ENCODE assay signal across 31 cellular contexts in the genomic region with DNA sequence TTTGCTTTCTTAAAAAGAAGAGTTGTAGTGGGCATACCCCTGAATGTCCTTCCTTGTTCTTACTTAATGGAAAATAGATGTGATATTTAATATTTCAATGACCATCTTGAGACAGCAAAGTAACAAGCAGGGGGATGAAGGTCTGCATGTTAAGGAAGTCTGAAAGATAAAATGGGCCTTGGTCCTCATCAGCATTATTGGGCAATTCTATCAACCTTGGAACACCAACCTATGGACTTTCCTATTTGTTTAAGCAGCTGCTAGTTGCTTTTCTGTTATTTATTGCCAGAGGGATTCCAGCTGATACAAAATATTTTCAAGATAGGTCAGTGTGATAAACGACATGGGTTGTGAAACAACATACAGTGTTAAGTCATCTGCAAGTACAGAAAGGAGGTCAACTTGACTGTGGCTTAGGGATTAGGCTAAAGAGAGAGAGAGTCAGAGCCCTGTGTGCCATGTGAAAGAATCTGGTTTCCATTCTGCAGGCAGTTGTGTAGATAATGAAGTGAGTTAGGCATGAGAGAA. TPM values are rescaled to one million over a fixed set of nuclear protein-coding genes. Genes with fewer than 3 reads are reported as not detected.
A peak's percentile ranks its signal among the peaks of the same experiment; 100 is the strongest.
DNase-seq lines count a peak whose midpoint lies in the region; ATAC-seq, FAIRE-seq and TF ChIP-seq lines count a peak whose summit lies in the region.
"Had no signal": no experiment of that assay in that cellular context is flagged by ENCODE, and none has a peak within 500 bp of the region (broad histone marks: within the 10 kb centered on the region; RNA-seq: fewer than 3 reads in every experiment).

No MANE protein-coding gene starts in this region.

- H3K27me3 Mint-ChIP-seq in MCF 10A (ENCODE audit: insufficient read depth, unreplicated experiment) = no peaks in the 10 kb centered on the region
- H3K27me3 Mint-ChIP-seq in effector memory CD8-positive, alpha-beta T cell = no peaks in the 10 kb centered on the region
- H3K27me3 Mint-ChIP-seq: activated T-cell treated with anti-CD3 and anti-CD28 coated beads, Interleukin-2, amount 50 U/mL, for 24 hours; naive thymus-derived CD4-positive, alpha-beta T cell had no signal

- H3K79me2 ChIP-seq in mammary epithelial cell (ENCODE audit: insufficient read depth, low read length) = no peaks in the 10 kb centered on the region

- no peaks in the 10 kb centered on the region for H3K36me3 Mint-ChIP-seq in MCF 10A (ENCODE audit: insufficient read depth, unreplicated experiment)
- H3K36me3 Mint-ChIP-seq in effector memory CD8-positive, alpha-beta T cell (ENCODE audit: insufficient read depth) = peaks cover 30% of the 10 kb centered on the region
- H3K36me3 Mint-ChIP-seq: CD4-positive, CD25-positive, alpha-beta regulatory T cell had no signal

- no peaks in the 10 kb centered on the region for H3K36me3 ChIP-seq in mammary epithelial cell (ENCODE audit: insufficient read depth, low read length)
- H3K36me3 ChIP-seq in pancreas = no peaks in the 10 kb centered on the region
- H3K36me3 ChIP-seq: brain microvascular endothelial cell, heart left ventricle, uterus had no signal

- H3K27me3 ChIP-seq in mammary epithelial cell (ENCODE audit: insufficient read depth, low read length) = peaks cover 3% of the 10 kb centered on the region
- peaks cover 4% of the 10 kb centered on the region for H3K27me3 ChIP-seq in foreskin keratinocyte
- H3K27me3 ChIP-seq in pancreas = no peaks in the 10 kb centered on the region
- H3K27me3 ChIP-seq: brain microvascular endothelial cell, heart left ventricle, spleen, uterus had no signal

- WGBS in mammary epithelial cell (ENCODE audit: low coverage, missing lambda C conversion rate) = 0% methylated on average over 1 of the region's 1 CpG
- 6 to 18% methylated on average over 1 of the region's 1 CpG for whole genome bisulfite sequencing in pancreas, 2 donors

- peaks cover 15% of the 10 kb centered on the region for H3K4me1 Mint-ChIP-seq in MCF 10A (ENCODE audit: insufficient read depth, unreplicated experiment)
- peaks cover 18 to 19% of the 10 kb centered on the region in 2 donors for H3K4me1 Mint-ChIP-seq in effector memory CD8-positive, alpha-beta T cell (ENCODE audit: low read depth in 2 of 2)
- H3K4me1 Mint-ChIP-seq: CD4-positive, CD25-positive, alpha-beta regulatory T cell; naive thymus-derived CD4-positive, alpha-beta T cell had no signal

- no peaks in the 10 kb centered on the region for H3K9me3 Mint-ChIP-seq in MCF 10A (ENCODE audit: unreplicated experiment)
- H3K9me3 Mint-ChIP-seq in effector memory CD8-positive, alpha-beta T cell = no peaks in the 10 kb centered on the region

- no peaks in the 10 kb centered on the region for H4K20me1 ChIP-seq in mammary epithelial cell (ENCODE audit: insufficient read depth, low read length)

- H3K27ac ChIP-seq in mammary epithelial cell (ENCODE audit: insufficient read depth, low read depth, low read length) (no peak overlapping the region), foreskin keratinocyte (no peak overlapping the region), pancreas (no peak overlapping the region)
- H3K27ac ChIP-seq: brain microvascular endothelial cell, heart left ventricle, spleen, uterus, VCaP had no signal

- TF ChIP-seq CTCF in mammary epithelial cell (conservative IDR thresholded peaks at IDR 0.05 in 1 of 2, IDR thresholded peaks at IDR 0.05 in 1 of 2; ENCODE audit: extremely low read depth in 1 of 2, insufficient read depth in 1 of 2, low read depth in 1 of 2, low read length in 2 of 2) (no peak), MCF 10A (IDR thresholded peaks at IDR 0.05; ENCODE audit: unreplicated experiment) (no peak), foreskin keratinocyte (conservative IDR thresholded peaks at IDR 0.05) (no peak), pancreas (IDR thresholded peaks at IDR 0.05) (no peak)

- H3K4me3 ChIP-seq in mammary epithelial cell (replicated peaks in 1 of 3; ENCODE audit: insufficient read depth in 1 of 3, low read depth in 2 of 3, low read length in 3 of 3) (no peak overlapping the region), pancreas (no peak overlapping the region)
- H3K4me3 ChIP-seq: heart left ventricle, spleen, uterus had no signal

- CTCF ChIA-PET in mammary epithelial cell (lab: Charles Lee; ENCODE audit: low non-redundant PET) = no interaction called here
- CTCF ChIA-PET in MCF 10A (lab: Yijun Ruan, JAX) = no interaction called here

- no peak overlapping the region for H3K27ac Mint-ChIP-seq in MCF 10A (ENCODE audit: low read depth, unreplicated experiment)
- H3K27ac Mint-ChIP-seq in effector memory CD8-positive, alpha-beta T cell = no peak overlapping the region
- H3K27ac Mint-ChIP-seq: activated T-cell treated with anti-CD3 and anti-CD28 coated beads, Interleukin-2, amount 50 U/mL, for 24 hours; CD4-positive, CD25-positive, alpha-beta regulatory T cell; naive thymus-derived CD4-positive, alpha-beta T cell had no signal

- H3K9me3 ChIP-seq in mammary epithelial cell (replicated peaks; ENCODE audit: insufficient read depth, low read length) (no peaks in the 10 kb centered on the region), pancreas (no peaks in the 10 kb centered on the region)
- H3K9me3 ChIP-seq: uterus had no signal

- no peak overlapping the region for H3K4me3 Mint-ChIP-seq in MCF 10A (ENCODE audit: unreplicated experiment)
- H3K4me3 Mint-ChIP-seq in effector memory CD8-positive, alpha-beta T cell = no peak overlapping the region
- H3K4me3 Mint-ChIP-seq: activated T-cell treated with anti-CD3 and anti-CD28 coated beads, Interleukin-2, amount 50 U/mL, for 24 hours; CD4-positive, CD25-positive, alpha-beta regulatory T cell; naive thymus-derived CD4-positive, alpha-beta T cell had no signal

- peaks cover 15% of the 10 kb centered on the region for H3K4me1 ChIP-seq in mammary epithelial cell (ENCODE audit: insufficient read depth, low read length)
- H3K4me1 ChIP-seq in foreskin keratinocyte = no peaks in the 10 kb centered on the region
- H3K4me1 ChIP-seq in pancreas = peaks cover 0 to 14% (median 13%) of the 10 kb centered on the region in 3 donors
- H3K4me1 ChIP-seq: heart left ventricle, spleen, uterus had no signal

- dilution Hi-C loops in mammary epithelial cell (cut with HindIII; ENCODE audit: low sequenced_read_pairs) = no loop called here

- intact Hi-C loops in mammary epithelial cell (cut with micrococcal nuclease) (loop anchor here (10.0 kb wide), 1 partner anchor 123 kb away; no protein-coding TSS in a partner anchor), MCF 10A (cut with micrococcal nuclease) (no loop called here), pancreas (cut with DNase I) (no loop called here)

- in situ Hi-C loops in mammary epithelial cell (cut with MboI; ENCODE audit: low sequenced_read_pairs in 2 of 2) = no loop called here

- POLR2A ChIA-PET in MCF 10A (lab: Yijun Ruan, JAX) = no interaction called here

- BruUV-seq in mammary epithelial cell (replicated peaks; lab: Mats Ljungman, UMichigan) (no TSS peak), MCF 10A (replicated peaks; lab: Mats Ljungman, UMichigan) (no TSS peak)

- H3K9ac ChIP-seq in mammary epithelial cell (ENCODE audit: insufficient read depth, low read length) = no peak overlapping the region

- ATAC-seq in foreskin keratinocyte = no peak
- ATAC-seq in pancreas = peak; percentile 65 to 82 (median 74)
- ATAC-seq in effector memory CD8-positive, alpha-beta T cell (replicated peaks) = no peak
- no peak for ATAC-seq in GM18873 (IDR thresholded peaks at IDR 0.05; ENCODE audit: low FRiP score, unreplicated experiment)
- ATAC-seq: HCT116; naive thymus-derived CD4-positive, alpha-beta T cell; PC-3; Right ventricle myocardium inferior had no signal

- FAIRE-seq in pancreas (lab: Jason Lieb, UNC) = no peak

- DNase-seq in mammary epithelial cell = peak; percentile 39
- DNase-seq in MCF 10A (ENCODE audit: unreplicated experiment) = no peak
- peak; percentile 15 to 51 for DNase-seq in foreskin keratinocyte
- no peak for DNase-seq in pancreas
- DNase-seq in T-helper 1 cell = no peak
- DNase-seq in effector memory CD8-positive, alpha-beta T cell = no peak
- DNase-seq in stimulated activated CD4-positive, alpha-beta T cell treated with anti-CD3 and anti-CD28 coated beads, Interleukin-4, amount 100 ng/mL, for 24 hours = no peak
- DNase-seq: activated CD4-positive, alpha-beta T cell treated with anti-CD3 and anti-CD28 coated beads for 48 hours; activated naive CD4-positive, alpha-beta T cell; activated T-cell treated with anti-CD3 and anti-CD28 coated beads, Interleukin-2, amount 50 U/mL, for 24 hours; brain microvascular endothelial cell; CD4-positive, CD25-positive, alpha-beta regulatory T cell; foreskin fibroblast; heart left ventricle; naive thymus-derived CD4-positive, alpha-beta T cell; NCI-H1048; NCI-H187; NCI-H2171 treated with DMSO at 0.1 percent for 48 hours; NCI-H524 treated with DMSO at 0.1 percent for 48 hours; NK-92 treated with Interleukin-12 subunit alpha and Interleukin-12 subunit beta, amount 100 ng/mL, for 24 hours; nucleus accumbens; PC-3; retina; spleen; T-helper 9 cell; uterus had no signal

- no peak overlapping the region for H3K4me2 ChIP-seq in mammary epithelial cell (ENCODE audit: insufficient read depth, low read depth, low read length)

- H2AFZ ChIP-seq in mammary epithelial cell (ENCODE audit: low read depth, low read length) = no peak overlapping the region

RNA-seq across cellular contexts. Expression of a gene that starts 16.4 kb away (rescaled TPM):
- 100 to 1,000 TPM in 1 of 2 donors, 1 to 10 TPM in 1; 2.9 to 228 TPM for total RNA-seq in mammary epithelial cell
- 5.1 TPM for polyA plus RNA-seq in mammary epithelial cell
- polyA minus RNA-seq in mammary epithelial cell = 1.2 TPM
- total RNA-seq in MCF 10A (2022) = not detected in 2 replicates
- total RNA-seq in foreskin keratinocyte = 0.10 TPM in 1 of 2 replicates, not detected in the other
- polyA plus RNA-seq in foreskin keratinocyte = 0.03 TPM in 1 of 2 replicates, not detected in the other
- 100 to 1,000 TPM in 2 of 6 donors, 10 to 100 TPM in 4; 57.3 to 275 (median 70.6) TPM for total RNA-seq in pancreas
- polyA plus RNA-seq in pancreas = 10 to 100 TPM; 22.8 to 30.6 TPM
- total RNA-seq: A172; CD4-positive, CD25-positive, alpha-beta regulatory T cell; PC-3 had no signal
- polyA plus RNA-seq: CD4-positive, CD25-positive, alpha-beta regulatory T cell had no signal

Comparison
In these comparisons a context has a peak if more than half of its experiments do, and no peak if none do; other contexts are left out.
1. DNase-seq: peak in mammary epithelial cell (single experiment) and foreskin keratinocyte (2 of 2); none in MCF 10A (single experiment), pancreas (0 of 6), T-helper 1 cell (0 of 5), effector memory CD8-positive, alpha-beta T cell (0 of 3) and stimulated activated CD4-positive, alpha-beta T cell treated with anti-CD3 and anti-CD28 coated beads, Interleukin-4, amount 100 ng/mL, for 24 hours (single experiment).
2. ATAC-seq: peak in pancreas (4 of 4); none in foreskin keratinocyte (single experiment), effector memory CD8-positive, alpha-beta T cell (single experiment) and GM18873 (single experiment).